Comparison of ENCODE assay signal across 18 cellular contexts in the genomic region with DNA sequence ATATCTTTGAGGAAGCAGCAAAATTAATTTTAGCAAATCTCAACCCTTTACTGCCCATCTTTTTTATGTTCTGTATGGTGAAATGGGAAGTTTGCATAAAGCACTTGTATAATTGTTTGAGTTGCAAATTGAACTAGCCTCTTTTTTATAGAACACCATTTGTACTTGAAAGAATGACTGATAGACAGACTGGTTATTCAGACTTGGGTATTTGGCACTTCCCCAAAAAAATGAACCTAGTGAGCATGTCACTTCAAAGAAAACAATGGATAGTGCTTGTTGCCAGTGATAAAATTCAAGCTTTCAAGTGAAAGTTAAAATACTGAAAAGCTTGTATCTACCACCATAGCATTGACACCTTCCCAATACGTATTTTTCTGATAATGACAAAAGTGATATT.
"Had no signal": no experiment of that assay in that cellular context is flagged by ENCODE, and none has a peak within 500 bp of the region (broad histone marks: within the 10 kb centered on the region; RNA-seq: fewer than 3 reads in every experiment).

No MANE protein-coding gene starts in this region.

- DNase-seq: activated CD4-positive, alpha-beta T cell treated with anti-CD3 and anti-CD28 coated beads, Interleukin-2, amount 50 U/mL, for 48 hours; activated CD4-positive, CD25-positive, alpha-beta regulatory T cell treated with anti-CD3 and anti-CD28 coated beads, Interleukin-2, amount 50 U/mL, for 72 hours; activated CD8-positive, alpha-beta memory T cell treated with anti-CD3 and anti-CD28 coated beads, Interleukin-2, amount 10 ng/mL, durations not matched to agents 7 days and 5 days; activated effector memory CD4-positive, alpha-beta T cell treated with anti-CD3 and anti-CD28 coated beads, Interleukin-2, amount 50 U/mL, for 16 hours; activated naive CD8-positive, alpha-beta T cell treated with anti-CD3 and anti-CD28 coated beads for 36 hours; activated T-cell treated with anti-CD3 and anti-CD28 coated beads, Interleukin-2, amount 50 U/mL, for 4 hours; cerebellar nuclear complex; endodermal cell; foreskin fibroblast; left cardiac atrium; mammary epithelial cell; mucosa of descending colon; natural killer cell; right lobe of liver; spleen; stimulated activated CD4-positive, alpha-beta T cell treated with anti-CD3 and anti-CD28 coated beads, Interleukin-1b, Interleukin-23, amount 100 ng/mL, for 48 hours; stimulated activated naive B cell treated with anti-CD40 and anti-IgM and Interleukin-4, amounts not matched to agents 10 μg/mL and 1 μg/mL and 100 μg/mL, for 72 hours had no signal

- ATAC-seq: activated CD8-positive, alpha-beta memory T cell treated with anti-CD3 and anti-CD28 coated beads, Interleukin-2, amount 10 ng/mL, durations not matched to agents 7 days and 5 days; activated T-cell treated with anti-CD3 and anti-CD28 coated beads, Interleukin-2, amount 50 U/mL, for 4 hours; esophagus mucosa; left cardiac atrium; mucosa of descending colon; natural killer cell; right lobe of liver; stimulated activated naive B cell treated with anti-CD40 and anti-IgM and Interleukin-4, amounts not matched to agents 10 μg/mL and 1 μg/mL and 100 μg/mL, for 72 hours had no signal

- H3K4me3 ChIP-seq: mucosa of descending colon, right lobe of liver, spleen had no signal
